24 cellular contexts compared by ENCODE assay signal in genomic region chr2:235763816-235764215, GRCh38.
DNase-seq lines count a peak whose midpoint lies in the region; ATAC-seq and TF ChIP-seq lines count a peak whose summit lies in the region.
"Had no signal": no experiment of that assay in that cellular context is flagged by ENCODE, and none has a peak within 500 bp of the region (broad histone marks: within the 10 kb centered on the region; RNA-seq: fewer than 3 reads in every experiment).

No MANE protein-coding gene starts in this region.

- no peaks in the 10 kb centered on the region for H3K9me3 ChIP-seq in heart left ventricle
- no peaks in the 10 kb centered on the region for H3K9me3 ChIP-seq in sigmoid colon
- H3K9me3 ChIP-seq: A549; BE2C; BLaER1 treated with 17β-estradiol and CSF1 and Interleukin-3, amounts not matched to agents 10 nM and 100 nM had no signal

- no peak overlapping the region for H3K27ac ChIP-seq in heart left ventricle
- H3K27ac ChIP-seq in sigmoid colon, result no peak overlapping the region
- H3K27ac ChIP-seq in foreskin keratinocyte, result no peak overlapping the region
- H3K27ac ChIP-seq: A549; BLaER1 treated with 17β-estradiol and CSF1 and Interleukin-3, amounts not matched to agents 10 nM and 100 nM had no signal

- peaks cover 0 to 4% (median 0%) of the 10 kb centered on the region in 12 donors for H3K4me1 ChIP-seq in heart left ventricle
- peaks cover 0 to 18% (median 0%) of the 10 kb centered on the region in 4 donors for H3K4me1 ChIP-seq in sigmoid colon
- H3K4me1 ChIP-seq in foreskin keratinocyte, result no peaks in the 10 kb centered on the region
- H3K4me1 ChIP-seq: BE2C; BLaER1 treated with 17β-estradiol and CSF1 and Interleukin-3, amounts not matched to agents 10 nM and 100 nM had no signal

- POLR2A ChIA-PET in WTC11 (lab: Charles Lee), result no interaction called here

- H3K36me3 ChIP-seq in heart left ventricle (peaks cover 0 to 29% (median 6%) of the 10 kb centered on the region in 9 donors), sigmoid colon (peaks cover 0 to 24% (median 4%) of the 10 kb centered on the region in 4 donors)
- H3K36me3 ChIP-seq: BE2C had no signal

- ATAC-seq in Right ventricle myocardium inferior, result no peak
- no peak for ATAC-seq in heart left ventricle
- ATAC-seq in WTC11, result no peak
- ATAC-seq in foreskin keratinocyte, result no peak
- ATAC-seq in GM21381 (IDR thresholded peaks at IDR 0.05; ENCODE audit: unreplicated experiment), result no peak
- ATAC-seq: A549, GM23338, HCT116 had no signal

- DNase-seq in Right ventricle myocardium inferior (ENCODE audit: missing footprints) (peak; percentile 70), heart left ventricle (no peak), WTC11 (ENCODE audit: low spot score) (no peak), islet precursor cell (peak; percentile 12), sigmoid colon (peak; percentile 40), NCI-H1417 treated with DMSO at 0.1 percent for 48 hours (lab: John Stamatoyannopoulos, UW) (no peak), foreskin keratinocyte (no peak)
- DNase-seq: 8988T; ACHN; AML-193; BE2C; CD4-positive, alpha-beta T cell; CD8-positive, alpha-beta memory T cell; DMS 273 treated with DMSO at 0.1 percent for 48 hours; DMS53; DMS79 treated with DMSO at 0.1 percent for 48 hours; GF-D8; H9 had no signal

- H3K36me3 Mint-ChIP-seq in WTC11, result peaks cover 12% of the 10 kb centered on the region
- H3K36me3 Mint-ChIP-seq: CD14-positive monocyte had no signal

- H3K27me3 ChIP-seq in heart left ventricle (no peaks in the 10 kb centered on the region), sigmoid colon (no peaks in the 10 kb centered on the region), foreskin keratinocyte (no peaks in the 10 kb centered on the region)
- H3K27me3 ChIP-seq: BE2C; BLaER1 treated with 17β-estradiol and CSF1 and Interleukin-3, amounts not matched to agents 10 nM and 100 nM had no signal

- H3K27ac Mint-ChIP-seq in WTC11, result peak overlapping the region; percentile 63; the same call in 1 of the 2 replicates
- H3K27ac Mint-ChIP-seq: CD4-positive, alpha-beta T cell; CD8-positive, alpha-beta memory T cell; GM23338; H9 had no signal

- no peak overlapping the region for H3K4me3 Mint-ChIP-seq in WTC11
- H3K4me3 Mint-ChIP-seq: CD14-positive monocyte; CD4-positive, alpha-beta T cell; CD8-positive, alpha-beta memory T cell; GM23338; H9 had no signal

- intact Hi-C loops in Right ventricle myocardium inferior (cut with DNase I) (no loop called here), heart left ventricle (cut with DNase I) (loop anchor here in 1 of 10 donors (10.0 kb wide), 1 partner anchor 1311 kb away; no protein-coding TSS in a partner anchor), sigmoid colon (cut with DNase I) (no loop called here)

- CTCF ChIA-PET in WTC11 (lab: Charles Lee), result no interaction called here

- TF ChIP-seq CTCF in heart left ventricle (IDR thresholded peaks at IDR 0.05) (no peak), WTC11 (IDR thresholded peaks at IDR 0.05) (no peak), sigmoid colon (IDR thresholded peaks at IDR 0.05) (no peak), foreskin keratinocyte (conservative IDR thresholded peaks at IDR 0.05) (no peak)

- no peaks in the 10 kb centered on the region for H3K4me1 Mint-ChIP-seq in WTC11
- H3K4me1 Mint-ChIP-seq: CD14-positive monocyte, GM23338, H9 had no signal

- 94 to 96% (median 96%) methylated on average over 20 of the region's 20 CpGs for WGBS in heart left ventricle, 4 donors
- 95 to 96% methylated on average over 20 of the region's 20 CpGs for WGBS in sigmoid colon, 2 donors

- TF ChIP-seq POLR2A in heart left ventricle (IDR thresholded peaks at IDR 0.05) (no peak), sigmoid colon (IDR thresholded peaks at IDR 0.05) (no peak)

- H3K27me3 Mint-ChIP-seq in WTC11 (ENCODE audit: low read depth), result no peaks in the 10 kb centered on the region

- H3K4me3 ChIP-seq in heart left ventricle (no peak overlapping the region), sigmoid colon (no peak overlapping the region)
- H3K4me3 ChIP-seq: A549; BLaER1 treated with 17β-estradiol and CSF1 and Interleukin-3, amounts not matched to agents 10 nM and 100 nM; GM23338 had no signal

- TF ChIP-seq EP300 in sigmoid colon (IDR thresholded peaks at IDR 0.05), result no peak

- H3K9me3 Mint-ChIP-seq in WTC11, result no peaks in the 10 kb centered on the region
- H3K9me3 Mint-ChIP-seq: CD4-positive, alpha-beta T cell; CD8-positive, alpha-beta memory T cell; GM23338; H9 had no signal

TF ChIP-seq in WTC11, 78 proteins besides CTCF, POLR2A, EP300 and RAD21 (continues in another document):
- TF ChIP-seq ZNF138 (CRISPR knock-in tag; conservative IDR thresholded peaks at IDR 0.05) (no peak), ZNF121 (CRISPR knock-in tag; IDR thresholded peaks at IDR 0.05) (no peak), SMAD3 (CRISPR knock-in tag; IDR thresholded peaks at IDR 0.05; ENCODE audit: borderline replicate concordance) (no peak), AR (CRISPR knock-in tag; IDR thresholded peaks at IDR 0.05) (no peak), GRHL2 (CRISPR knock-in tag; IDR thresholded peaks at IDR 0.05; ENCODE audit: insufficient replicate concordance, severe bottlenecking) (no peak), NFYB (CRISPR knock-in tag; conservative IDR thresholded peaks at IDR 0.05; ENCODE audit: low read depth) (no peak), ZNF425 (CRISPR knock-in tag; conservative IDR thresholded peaks at IDR 0.05) (no peak), RELA (CRISPR knock-in tag; IDR thresholded peaks at IDR 0.05; ENCODE audit: borderline replicate concordance) (no peak), ZNF281 (CRISPR knock-in tag; IDR thresholded peaks at IDR 0.05) (no peak), ZBTB21 (CRISPR knock-in tag; IDR thresholded peaks at IDR 0.05; ENCODE audit: borderline replicate concordance) (no peak), ZNF396 (CRISPR knock-in tag; IDR thresholded peaks at IDR 0.05; ENCODE audit: borderline replicate concordance) (no peak), ATF3 (CRISPR knock-in tag; conservative IDR thresholded peaks at IDR 0.05) (no peak), GABPB1 (CRISPR knock-in tag; IDR thresholded peaks at IDR 0.05) (no peak), ZNF263 (CRISPR knock-in tag; IDR thresholded peaks at IDR 0.05; ENCODE audit: low read depth) (no peak)

Comparison
In these comparisons a context has a peak if more than half of its experiments do, and no peak if none do; other contexts are left out.
1. DNase-seq: peak in Right ventricle myocardium inferior (single experiment), islet precursor cell (single experiment) and sigmoid colon (single experiment); none in heart left ventricle (0 of 5), WTC11 (single experiment), NCI-H1417 treated with DMSO at 0.1 percent for 48 hours (single experiment) and foreskin keratinocyte (0 of 2).